ENCODE assay signal across 5 cellular contexts in the genomic region with DNA sequence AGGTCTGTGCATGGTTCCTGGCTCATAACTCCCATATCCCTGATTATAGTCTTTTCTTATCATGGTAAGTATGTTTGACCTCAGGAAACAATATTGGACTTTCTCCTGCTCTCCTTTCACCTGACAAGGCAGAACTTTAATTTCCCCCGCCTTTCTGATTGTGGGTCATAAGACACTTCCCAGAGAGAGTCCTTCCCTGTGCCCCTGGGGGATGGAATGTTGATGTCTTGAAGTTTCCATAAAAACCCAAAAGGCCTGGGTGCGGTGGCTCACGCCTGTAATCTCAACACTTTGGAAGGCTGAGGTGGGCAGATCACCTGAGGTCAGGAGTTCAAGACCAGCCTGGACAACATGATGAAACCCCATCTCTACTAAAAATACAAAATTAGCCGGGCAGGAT. TPM values are rescaled to one million over a fixed set of nuclear protein-coding genes. Genes with fewer than 3 reads are reported as not detected.
"Had no signal": no experiment of that assay in that cellular context is flagged by ENCODE, and none has a peak within 500 bp of the region (broad histone marks: within the 10 kb centered on the region; RNA-seq: fewer than 3 reads in every experiment).

No MANE protein-coding gene starts in this region.

RNA-seq across cellular contexts. Expression of gene HAVCR1, which starts 11.9 kb away (rescaled TPM):
- total RNA-seq: adrenal gland, body of pancreas, foreskin keratinocyte, gastrocnemius medialis had no signal
- polyA plus RNA-seq: aorta, foreskin keratinocyte had no signal
